8 cellular contexts compared by ENCODE assay signal in genomic region chr6:3125832-3126231, GRCh38. TPM values are rescaled to one million over a fixed set of nuclear protein-coding genes. Genes with fewer than 3 reads are reported as not detected.
DNase-seq lines count a peak whose midpoint lies in the region; ATAC-seq, FAIRE-seq and TF ChIP-seq lines count a peak whose summit lies in the region.
"Had no signal": no experiment of that assay in that cellular context is flagged by ENCODE, and none has a peak within 500 bp of the region (broad histone marks: within the 10 kb centered on the region; RNA-seq: fewer than 3 reads in every experiment).

No MANE protein-coding gene starts in this region.

- H3K79me2 ChIP-seq in PC-3 (ENCODE audit: low read length) (no peaks in the 10 kb centered on the region), K562 (ENCODE audit: control insufficient read depth, insufficient read depth, low read length) (no peaks in the 10 kb centered on the region)

- no peak for TF ChIP-seq POLR2A in IMR-90 (IDR thresholded peaks at IDR 0.05; ENCODE audit: low read depth, low read length)
- TF ChIP-seq POLR2A in K562 (conservative IDR thresholded peaks at IDR 0.05): no peak

- no peak overlapping the region for H3K56ac ChIP-seq in IMR-90 (ENCODE audit: extremely low read depth, insufficient read depth, low read length)

- H4K20me1 ChIP-seq in IMR-90 (ENCODE audit: insufficient read depth, low read length): no peaks in the 10 kb centered on the region
- H4K20me1 ChIP-seq in PC-3 (ENCODE audit: low read length): no peaks in the 10 kb centered on the region
- H4K20me1 ChIP-seq in K562 (replicated peaks; ENCODE audit: control insufficient read depth, insufficient read depth, low read length): no peaks in the 10 kb centered on the region

- H3K27ac ChIP-seq in IMR-90 (ENCODE audit: insufficient read depth, low read length): no peak overlapping the region
- H3K27ac ChIP-seq in PC-3 (ENCODE audit: low read length): no peak overlapping the region
- H3K27ac ChIP-seq in K562 (ENCODE audit: extremely low read depth, low read depth, low read length): no peak overlapping the region
- H3K27ac ChIP-seq in neuronal stem cell (replicated peaks; ENCODE audit: low read length): no peak overlapping the region
- H3K27ac ChIP-seq: GM23248 had no signal

- BruUV-seq in IMR-90 (replicated peaks; lab: Mats Ljungman, UMichigan) (no TSS peak), PC-3 (replicated peaks; lab: Mats Ljungman, UMichigan) (no TSS peak), K562 (replicated peaks; lab: Mats Ljungman, UMichigan) (no TSS peak)

- 0 out of 2 replicates have a peak overlapping the region, but pooled peaks have one; percentile 1 for H2AK5ac ChIP-seq in IMR-90 (ENCODE audit: low read depth, low read length)
- H2AK5ac ChIP-seq in neuronal stem cell (ENCODE audit: low read depth, low read length): no peak overlapping the region

- H3K9me2 ChIP-seq in PC-3 (replicated peaks; ENCODE audit: low read length): no peaks in the 10 kb centered on the region

- H3K36me3 ChIP-seq in IMR-90 (ENCODE audit: control insufficient read depth, insufficient read depth, low read length) (peaks cover 12% of the 10 kb centered on the region), PC-3 (ENCODE audit: low read depth, low read length) (no peaks in the 10 kb centered on the region), K562 (ENCODE audit: control insufficient read depth, insufficient read depth, low read length) (no peaks in the 10 kb centered on the region), neuronal stem cell (replicated peaks in 1 of 2; ENCODE audit: control insufficient read depth in 2 of 2, insufficient read depth in 2 of 2, low read length in 2 of 2) (peaks cover 26 to 55% of the 10 kb centered on the region in 2 donors)

- TF ChIP-seq CTCF in IMR-90 (conservative IDR thresholded peaks at IDR 0.05; ENCODE audit: low read depth, low read length) (no peak), PC-3 (conservative IDR thresholded peaks at IDR 0.05; ENCODE audit: low read depth, low read length) (no peak), K562 (IDR thresholded peaks at IDR 0.05 in 2 of 3, conservative IDR thresholded peaks at IDR 0.05 in 1 of 3; ENCODE audit: insufficient read depth in 2 of 3, low read depth in 1 of 3, low read length in 3 of 3) (no peak)

- in situ Hi-C loops in IMR-90 (cut with MboI; ENCODE audit: low sequenced_read_pairs) (loop anchor here (5.0 to 25.0 kb wide), 2 partner anchors 126 to 611 kb away; no protein-coding TSS in a partner anchor), K562 (cut with MboI) (loop anchor here (5.0 to 10.0 kb wide), 3 partner anchors 121 to 606 kb away; partner anchors contain the start of gene NQO2)

- ATAC-seq in IMR-90 (ENCODE audit: low read depth): no peak
- peak; percentile 29; the same call in 1 of the 2 replicates for ATAC-seq in PC-3
- ATAC-seq in K562: peak; percentile 30

- H3K14ac ChIP-seq in IMR-90 (replicated peaks; ENCODE audit: low read depth, low read length): no peak overlapping the region
- H3K14ac ChIP-seq in neuronal stem cell (ENCODE audit: low read length): no peak overlapping the region

- no peak overlapping the region; the same call in 1 of the 2 replicates for H3K23ac ChIP-seq in IMR-90 (ENCODE audit: low read depth, low read length)
- no peak overlapping the region for H3K23ac ChIP-seq in neuronal stem cell (ENCODE audit: low read depth, low read length, poor library complexity)

- H2BK5ac ChIP-seq in IMR-90 (ENCODE audit: low read depth, low read length, poor library complexity, severe bottlenecking) (no peak overlapping the region), neuronal stem cell (ENCODE audit: low read length) (no peak overlapping the region)

- H2AFZ ChIP-seq in IMR-90 (replicated peaks; ENCODE audit: low read length, poor library complexity): no peak overlapping the region
- no peak overlapping the region for H2AFZ ChIP-seq in PC-3 (ENCODE audit: low read length)
- H2AFZ ChIP-seq in K562 (ENCODE audit: low read depth, low read length): no peak overlapping the region
- H2AFZ ChIP-seq in neuronal stem cell (ENCODE audit: low read length): no peak overlapping the region

- DNase-seq in IMR-90 (no peak), PC-3 (no peak), K562 (ENCODE audit: extremely low read depth in 1 of 4, low spot score in 3 of 4) (peak in 1 of 4 experiments; percentile 34), neuronal stem cell (ENCODE audit: low spot score) (no peak), OCI-M1 (lab: John Stamatoyannopoulos, UW) (no peak), D341Med (ENCODE audit: low spot score) (no peak), HT-29 (ENCODE audit: low spot score) (no peak)

- TF ChIP-seq RAD21 in IMR-90 (IDR thresholded peaks at IDR 0.05; ENCODE audit: low read length): no peak
- TF ChIP-seq RAD21 in K562 (CRISPR knock-in tag; conservative IDR thresholded peaks at IDR 0.05 in 1 of 2, IDR thresholded peaks at IDR 0.05 in 1 of 2): no peak

- H2BK15ac ChIP-seq in IMR-90 (ENCODE audit: low read depth, low read length) (no peak overlapping the region), neuronal stem cell (ENCODE audit: low read length) (no peak overlapping the region)

- H3K27me3 ChIP-seq in IMR-90 (ENCODE audit: control insufficient read depth, insufficient read depth, low read length): no peaks in the 10 kb centered on the region
- no peaks in the 10 kb centered on the region for H3K27me3 ChIP-seq in PC-3 (ENCODE audit: low read length)
- H3K27me3 ChIP-seq in K562 (ENCODE audit: control insufficient read depth in 2 of 2, insufficient read depth in 2 of 2, low read length in 2 of 2): no peaks in the 10 kb centered on the region
- H3K27me3 ChIP-seq in neuronal stem cell (ENCODE audit: control insufficient read depth in 3 of 3, insufficient read depth in 3 of 3, low read depth in 1 of 3, low read length in 3 of 3): no peaks in the 10 kb centered on the region

- FAIRE-seq in K562 (lab: Jason Lieb, UNC): peak; percentile 15

- H2BK120ac ChIP-seq in IMR-90 (ENCODE audit: low read depth, low read length): no peak overlapping the region
- no peak overlapping the region for H2BK120ac ChIP-seq in neuronal stem cell (ENCODE audit: low read depth, low read length)

- intact Hi-C loops in IMR-90 (cut with micrococcal nuclease) (loop anchor here (1.0 to 2.0 kb wide), 4 partner anchors 83 to 865 kb away; partner anchors contain the start of gene PSMG4), PC-3 (cut with micrococcal nuclease) (loop anchor here (1.0 kb wide), 2 partner anchors 83 to 125 kb away; no protein-coding TSS in a partner anchor), K562 (cut with micrococcal nuclease) (loop anchor here (1.0 to 5.0 kb wide), 6 partner anchors 35 to 606 kb away; partner anchors contain the start of gene PSMG4)

- dilution Hi-C loops in IMR-90 (cut with HindIII; ENCODE audit: low sequenced_read_pairs, unreplicated experiment): no loop called here

- H4K91ac ChIP-seq in IMR-90 (ENCODE audit: insufficient read depth, low read depth, low read length) (no peak overlapping the region), neuronal stem cell (ENCODE audit: low read depth, low read length, poor library complexity) (no peak overlapping the region)

- H3F3A ChIP-seq in PC-3 (ENCODE audit: low read length, unreplicated experiment): no peaks in the 10 kb centered on the region

- H3K4me1 ChIP-seq in IMR-90 (ENCODE audit: control insufficient read depth, insufficient read depth, low read length): no peaks in the 10 kb centered on the region
- peaks cover 4% of the 10 kb centered on the region for H3K4me1 ChIP-seq in PC-3 (ENCODE audit: insufficient read depth, low read length)
- peaks cover 8 to 9% of the 10 kb centered on the region in 2 experiments; a peak in 4 of 5 replicates for H3K4me1 ChIP-seq in K562 (replicated peaks in 1 of 2; ENCODE audit: control insufficient read depth in 2 of 2, insufficient read depth in 2 of 2, low read length in 2 of 2)
- H3K4me1 ChIP-seq in neuronal stem cell (ENCODE audit: control insufficient read depth in 2 of 2, insufficient read depth in 1 of 2, low read depth in 1 of 2, low read length in 2 of 2): peaks cover 0 to 2% of the 10 kb centered on the region in 2 donors

- H2AK9ac ChIP-seq in IMR-90 (replicated peaks; ENCODE audit: low read depth, low read length, poor library complexity): no peak overlapping the region

- H3K4me3 ChIP-seq in IMR-90 (ENCODE audit: insufficient read depth, low read depth, low read length) (no peak overlapping the region), PC-3 (ENCODE audit: low read length) (no peak overlapping the region), K562 (no peak overlapping the region), neuronal stem cell (ENCODE audit: low read length in 2 of 2) (no peak overlapping the region)

- CTCF ChIA-PET in IMR-90 (lab: Yijun Ruan, JAX) (interaction anchor here (0.6 to 0.9 kb wide), 4 partner anchors 83 to 956 kb away, joined by 3 to 4 read pairs (median 4); no protein-coding TSS in a partner anchor), PC-3 (lab: Charles Lee) (interaction anchor here (0.5 to 1.0 kb wide), 6 partner anchors 55 to 256 kb away, joined by 3 to 9 read pairs (median 4); no protein-coding TSS in a partner anchor), K562 (lab: Yijun Ruan, JAX; ENCODE audit: low intra/inter-chr PET ratio) (interaction anchor here (0.6 to 2.8 kb wide), 12 partner anchors 32 to 606 kb away, joined by 3 to 22 read pairs (median 5); partner anchors contain the start of genes PSMG4 and RIPK1)

- TF ChIP-seq EP300 in K562 (IDR thresholded peaks at IDR 0.05; ENCODE audit: low read length): no peak

- POLR2A ChIA-PET in IMR-90 (lab: Charles Lee; ENCODE audit: unreplicated experiment) (interaction anchor here (0.6 kb wide), 2 partner anchors 123 to 134 kb away, joined by 4 to 12 read pairs; no protein-coding TSS in a partner anchor), PC-3 (lab: Charles Lee; ENCODE audit: unreplicated experiment) (no interaction called here), K562 (lab: Yijun Ruan, JAX) (no interaction called here)

- no CpG with 5 or more reads among the region's 2 CpGs for WGBS in IMR-90 (ENCODE audit: extremely low coverage in 2 of 2, insufficient read length in 1 of 2), 2 experiments
- 7% methylated on average over 2 of the region's 2 CpGs for WGBS in K562 (ENCODE audit: insufficient coverage, low coverage, missing lambda C conversion rate)
- no CpG with 5 or more reads among the region's 2 CpGs for WGBS in neuronal stem cell (ENCODE audit: extremely low coverage in 2 of 2, insufficient read length in 2 of 2, insufficient replicate concordance in 1 of 2), 2 donors

- H3K4me2 ChIP-seq in IMR-90 (ENCODE audit: low read depth, low read length) (no peak overlapping the region), PC-3 (ENCODE audit: low read length) (no peak overlapping the region), K562 (ENCODE audit: insufficient read depth, low read length) (no peak overlapping the region), neuronal stem cell (ENCODE audit: insufficient read depth, low read length, poor library complexity, severe bottlenecking) (no peak overlapping the region)

- H3K4ac ChIP-seq in IMR-90 (ENCODE audit: low read depth, low read length) (no peak overlapping the region), neuronal stem cell (ENCODE audit: low read length) (no peak overlapping the region)

- no peak overlapping the region for H3K9ac ChIP-seq in IMR-90 (ENCODE audit: low read depth, low read length)
- H3K9ac ChIP-seq in PC-3 (ENCODE audit: low read length): no peak overlapping the region
- no peak overlapping the region; a peak in 1 of 4 replicates for H3K9ac ChIP-seq in K562 (ENCODE audit: insufficient read depth in 1 of 2, low read depth in 2 of 2, low read length in 2 of 2)
- peak overlapping the region; percentile 39 for H3K9ac ChIP-seq in neuronal stem cell (ENCODE audit: low read depth, low read length, poor library complexity)

- no peak overlapping the region for H2BK12ac ChIP-seq in neuronal stem cell (ENCODE audit: low read length)

- no peak overlapping the region for H4K5ac ChIP-seq in IMR-90 (ENCODE audit: low read depth, low read length)

- H2BK20ac ChIP-seq in IMR-90 (ENCODE audit: low read depth, low read length): no peak overlapping the region

- peaks cover 0 to 3% of the 10 kb centered on the region in 2 experiments; a peak in 1 of 4 replicates for H3K79me1 ChIP-seq in IMR-90 (ENCODE audit: low read depth in 1 of 2, low read length in 2 of 2)
- H3K79me1 ChIP-seq in neuronal stem cell (ENCODE audit: low read depth, low read length): no peaks in the 10 kb centered on the region

- H3K9me1 ChIP-seq in IMR-90 (ENCODE audit: insufficient read depth, low read length): no peaks in the 10 kb centered on the region
- no peaks in the 10 kb centered on the region for H3K9me1 ChIP-seq in K562 (ENCODE audit: control insufficient read depth, insufficient read depth, low read length)

- H3K9me3 ChIP-seq in IMR-90 (ENCODE audit: control insufficient read depth, insufficient read depth, low read length) (no peaks in the 10 kb centered on the region), PC-3 (ENCODE audit: low read length) (no peaks in the 10 kb centered on the region), K562 (replicated peaks; ENCODE audit: control insufficient read depth, insufficient read depth, low read depth, low read length) (no peaks in the 10 kb centered on the region), neuronal stem cell (replicated peaks in 1 of 2; ENCODE audit: control insufficient read depth in 2 of 2, insufficient read depth in 1 of 2, low read depth in 1 of 2, low read length in 2 of 2) (no peaks in the 10 kb centered on the region)

- H4K8ac ChIP-seq in IMR-90 (ENCODE audit: low read depth in 2 of 2, low read length in 2 of 2) (no peak overlapping the region), neuronal stem cell (ENCODE audit: low read depth, low read length) (no peak overlapping the region)

- H3K18ac ChIP-seq in IMR-90 (ENCODE audit: low read depth, low read length): no peak overlapping the region
- no peak overlapping the region for H3K18ac ChIP-seq in neuronal stem cell (ENCODE audit: low read length)

RNA-seq across cellular contexts. Expression of gene BPHL, which starts 7.3 kb away (rescaled TPM):
- total RNA-seq in IMR-90 (2012; rRNA removed) (15.8 and 16.3 TPM in 2 replicates), PC-3 (2014; rRNA removed) (15.7 and 15.8 TPM in 2 replicates), K562 (2014; rRNA removed) (4.1 and 6.3 TPM in 2 replicates), K562 (2014; rRNA removed; fragmentation: Illumina TruSeq; extraction: Trizol) (8.5 and 9.8 TPM in 2 replicates), K562 (2015; rRNA removed; fragmentation: Illumina TruSeq; extraction: Trizol) (7.1 and 8.2 TPM in 2 replicates), K562 (2021) (10.3 and 10.4 TPM in 2 replicates)
- polyA plus RNA-seq in IMR-90 (2012; rRNA removed) (13.8 and 14.7 TPM in 2 replicates), K562 (2011; rRNA removed) (14.0 and 17.4 TPM in 2 replicates), K562 (2014; fragmentation: Illumina TruSeq; extraction: Trizol) (6.6 and 8.2 TPM in 2 replicates), K562 (2014; fragmentation: Nextera tagmentation; extraction: Ambion mirVana) (1 to 10 TPM; 3.5 to 9.3 TPM), K562 (2014; rRNA removed) (6.3 and 8.1 TPM in 2 replicates)
- polyA plus RNA-seq in IMR-90 (2012; cell fraction: cytosol; rRNA removed): 7.0 and 8.4 TPM in 2 replicates
- 9.6 and 25.1 TPM in 2 replicates for polyA plus RNA-seq in IMR-90 (2012; cell fraction: nucleus; rRNA removed; ENCODE audit: low replicate concordance)
- 15.8 and 23.9 TPM in 2 replicates for total RNA-seq in K562 (2011; cell fraction: chromatin; rRNA removed; ENCODE audit: low replicate concordance)
- total RNA-seq in K562 (2011; cell fraction: nucleolus; rRNA removed): 10.9 and 11.7 TPM in 2 replicates
- total RNA-seq in K562 (2011; cell fraction: nucleoplasm; rRNA removed): 18.0 and 24.7 TPM in 2 replicates
- polyA plus RNA-seq in K562 (2011; cell fraction: cytosol; rRNA removed): 7.7 and 9.2 TPM in 2 replicates
- 14.9 and 16.2 TPM in 2 replicates for polyA plus RNA-seq in K562 (2011; cell fraction: nucleus; rRNA removed)
- 6.9 and 17.7 TPM in 2 replicates for polyA plus RNA-seq in K562 (2012)
- 9.0 and 11.6 TPM in 2 replicates for polyA minus RNA-seq in K562 (2011; rRNA and poly(A)+ RNA removed)
- polyA minus RNA-seq in K562 (2011; cell fraction: cytosol; rRNA and poly(A)+ RNA removed): 5.0 and 10.1 TPM in 2 replicates
- polyA minus RNA-seq in K562 (2011; cell fraction: nucleus; rRNA and poly(A)+ RNA removed): 10.9 and 12.1 TPM in 2 replicates
- 34.3 TPM for polyA plus RNA-seq in neuronal stem cell (2013, experiment 1 of 2)
- 36.4 TPM for polyA plus RNA-seq in neuronal stem cell (2013, experiment 2 of 2)
- total RNA-seq in HT-29 (2014; rRNA removed; shearing (Covaris generic)): 7.3 and 8.7 TPM in 2 replicates

RNA-seq across cellular contexts. Expression of gene TUBB2A, which starts 31.5 kb away (rescaled TPM):
- total RNA-seq in IMR-90 (2012; rRNA removed) (164 and 182 TPM in 2 replicates), PC-3 (2014; rRNA removed) (66.8 and 70.2 TPM in 2 replicates), K562 (2014; rRNA removed) (92.1 and 101 TPM in 2 replicates), K562 (2014; rRNA removed; fragmentation: Illumina TruSeq; extraction: Trizol) (18.1 and 23.5 TPM in 2 replicates), K562 (2015; rRNA removed; fragmentation: Illumina TruSeq; extraction: Trizol) (43.2 and 44.9 TPM in 2 replicates), K562 (2021) (81.8 and 82.4 TPM in 2 replicates)
- polyA plus RNA-seq in IMR-90 (2012; rRNA removed) (264 and 300 TPM in 2 replicates), K562 (2011; rRNA removed) (45.6 and 52.0 TPM in 2 replicates), K562 (2014; fragmentation: Illumina TruSeq; extraction: Trizol) (50.1 and 68.1 TPM in 2 replicates), K562 (2014; fragmentation: Nextera tagmentation; extraction: Ambion mirVana) (1 to 10 TPM; 3.6 to 6.3 TPM), K562 (2014; rRNA removed) (73.1 and 73.4 TPM in 2 replicates)
- 161 and 414 TPM in 2 replicates for polyA plus RNA-seq in IMR-90 (2012; cell fraction: cytosol; rRNA removed)
- polyA plus RNA-seq in IMR-90 (2012; cell fraction: nucleus; rRNA removed; ENCODE audit: low replicate concordance): 339 and 399 TPM in 2 replicates
- 19.1 and 41.5 TPM in 2 replicates for total RNA-seq in K562 (2011; cell fraction: chromatin; rRNA removed; ENCODE audit: low replicate concordance)
- 35.0 and 37.2 TPM in 2 replicates for total RNA-seq in K562 (2011; cell fraction: nucleolus; rRNA removed)
- 24.8 and 26.5 TPM in 2 replicates for total RNA-seq in K562 (2011; cell fraction: nucleoplasm; rRNA removed)
- polyA plus RNA-seq in K562 (2011; cell fraction: cytosol; rRNA removed): 57.7 and 124 TPM in 2 replicates
- polyA plus RNA-seq in K562 (2011; cell fraction: nucleus; rRNA removed): 49.0 and 58.3 TPM in 2 replicates
- polyA plus RNA-seq in K562 (2012): 70.6 and 119 TPM in 2 replicates
- 29.1 and 41.2 TPM in 2 replicates for polyA minus RNA-seq in K562 (2011; rRNA and poly(A)+ RNA removed)
- polyA minus RNA-seq in K562 (2011; cell fraction: cytosol; rRNA and poly(A)+ RNA removed): 61.6 and 63.4 TPM in 2 replicates
- polyA minus RNA-seq in K562 (2011; cell fraction: nucleus; rRNA and poly(A)+ RNA removed): 17.5 and 22.9 TPM in 2 replicates
- 49.1 TPM for polyA plus RNA-seq in neuronal stem cell (2013, experiment 1 of 2)
- polyA plus RNA-seq in neuronal stem cell (2013, experiment 2 of 2): 48.5 TPM
- total RNA-seq in HT-29 (2014; rRNA removed; shearing (Covaris generic)): 67.5 and 73.0 TPM in 2 replicates

RNA-seq across cellular contexts. Expression of gene RIPK1, which starts 57.5 kb away (rescaled TPM):
- 25.6 and 28.6 TPM in 2 replicates for total RNA-seq in IMR-90 (2012; rRNA removed)
- 11.9 and 12.6 TPM in 2 replicates for polyA plus RNA-seq in IMR-90 (2012; rRNA removed)
- 4.5 and 7.2 TPM in 2 replicates for polyA plus RNA-seq in IMR-90 (2012; cell fraction: cytosol; rRNA removed)
- polyA plus RNA-seq in IMR-90 (2012; cell fraction: nucleus; rRNA removed; ENCODE audit: low replicate concordance): 9.3 and 27.5 TPM in 2 replicates
- 14.5 and 17.7 TPM in 2 replicates for total RNA-seq in PC-3 (2014; rRNA removed)
- total RNA-seq in K562 (2011; cell fraction: chromatin; rRNA removed; ENCODE audit: low replicate concordance): 21.4 and 26.8 TPM in 2 replicates
- total RNA-seq in K562 (2011; cell fraction: nucleolus; rRNA removed): 10.3 and 11.1 TPM in 2 replicates
- total RNA-seq in K562 (2011; cell fraction: nucleoplasm; rRNA removed): 12.0 and 12.4 TPM in 2 replicates
- total RNA-seq in K562 (2014; rRNA removed): 14.4 and 15.8 TPM in 2 replicates
- total RNA-seq in K562 (2014; rRNA removed; fragmentation: Illumina TruSeq; extraction: Trizol): 17.7 and 19.6 TPM in 2 replicates
- 20.9 and 23.2 TPM in 2 replicates for total RNA-seq in K562 (2015; rRNA removed; fragmentation: Illumina TruSeq; extraction: Trizol)
- total RNA-seq in K562 (2021): 17.2 and 19.4 TPM in 2 replicates
- 15.9 and 23.2 TPM in 2 replicates for polyA plus RNA-seq in K562 (2011; rRNA removed)
- 11.5 and 12.3 TPM in 2 replicates for polyA plus RNA-seq in K562 (2011; cell fraction: cytosol; rRNA removed)
- 11.6 and 14.1 TPM in 2 replicates for polyA plus RNA-seq in K562 (2011; cell fraction: nucleus; rRNA removed)
- polyA plus RNA-seq in K562 (2012): 17.4 and 19.0 TPM in 2 replicates
- polyA plus RNA-seq in K562 (2014; fragmentation: Illumina TruSeq; extraction: Trizol): 21.7 and 24.9 TPM in 2 replicates
- 1 to 10 TPM; 3.8 to 4.5 TPM for polyA plus RNA-seq in K562 (2014; fragmentation: Nextera tagmentation; extraction: Ambion mirVana)
- 14.5 and 16.9 TPM in 2 replicates for polyA plus RNA-seq in K562 (2014; rRNA removed)
- 29.0 and 42.9 TPM in 2 replicates for polyA minus RNA-seq in K562 (2011; rRNA and poly(A)+ RNA removed)
- 10.7 and 18.6 TPM in 2 replicates for polyA minus RNA-seq in K562 (2011; cell fraction: cytosol; rRNA and poly(A)+ RNA removed)
- 4.7 and 6.1 TPM in 2 replicates for polyA minus RNA-seq in K562 (2011; cell fraction: nucleus; rRNA and poly(A)+ RNA removed)
- polyA plus RNA-seq in neuronal stem cell (2013, experiment 1 of 2): 4.6 TPM
- 4.5 TPM for polyA plus RNA-seq in neuronal stem cell (2013, experiment 2 of 2)
- 11.7 and 12.6 TPM in 2 replicates for total RNA-seq in HT-29 (2014; rRNA removed; shearing (Covaris generic))
